Comparison of ENCODE assay signal across 21 cellular contexts in genomic region chrX:56397636-56398035, GRCh38.
A peak's percentile ranks its signal among the peaks of the same experiment; 100 is the strongest.
DNase-seq lines count a peak whose midpoint lies in the region.
"Had no signal": no experiment of that assay in that cellular context is flagged by ENCODE, and none has a peak within 500 bp of the region (broad histone marks: within the 10 kb centered on the region; RNA-seq: fewer than 3 reads in every experiment).

No MANE protein-coding gene starts in this region.

- no peaks in the 10 kb centered on the region for H3K79me1 ChIP-seq in mesenchymal stem cell (replicated peaks; ENCODE audit: low read length, poor library complexity, severe bottlenecking)

- H3K4me3 ChIP-seq in CD8-positive, alpha-beta memory T cell (ENCODE audit: low read length), result no peak overlapping the region
- H3K4me3 ChIP-seq in mesenchymal stem cell (ENCODE audit: insufficient read depth in 1 of 2, low read depth in 1 of 2, low read length in 2 of 2), result no peak overlapping the region
- H3K4me3 ChIP-seq: breast epithelium, GM12878, heart left ventricle, lung, Peyer's patch, suprapubic skin had no signal

- no peak overlapping the region for H3K4me2 ChIP-seq in mesenchymal stem cell (ENCODE audit: low read length, poor library complexity, severe bottlenecking)

- H2BK12ac ChIP-seq in mesenchymal stem cell (ENCODE audit: low read length in 2 of 2), result no peak overlapping the region

- H3K9ac ChIP-seq in mesenchymal stem cell (ENCODE audit: low read length), result no peak overlapping the region

- CTCF ChIA-PET in CD8-positive, alpha-beta memory T cell (lab: Charles Lee), result no interaction called here
- CTCF ChIA-PET in activated CD4-positive, alpha-beta memory T cell treated with anti-CD3 and anti-CD28 coated beads, Interleukin-2, amount 10 ng/mL, durations not matched to agents 7 days and 5 days (lab: Charles Lee), result no interaction called here

- peaks cover 8% of the 10 kb centered on the region for H3K4me1 ChIP-seq in CD8-positive, alpha-beta memory T cell (ENCODE audit: insufficient read depth, low read length)
- no peaks in the 10 kb centered on the region for H3K4me1 ChIP-seq in mesenchymal stem cell (ENCODE audit: control insufficient read depth, insufficient read depth, low read depth, low read length)
- H3K4me1 ChIP-seq: BE2C, breast epithelium, heart left ventricle, Peyer's patch, suprapubic skin had no signal

- peak overlapping the region; percentile 51 for H3K4me3 Mint-ChIP-seq in activated T-cell treated with anti-CD3 and anti-CD28 coated beads, Interleukin-2, amount 50 U/mL, for 24 hours
- H3K4me3 Mint-ChIP-seq in CD8-positive, alpha-beta memory T cell, result peak overlapping the region in 5 of 7 donors; percentile 10 to 67 (median 40)
- H3K4me3 Mint-ChIP-seq in activated CD4-positive, alpha-beta memory T cell treated with anti-CD3 and anti-CD28 coated beads, Interleukin-2, amount 10 ng/mL, durations not matched to agents 7 days and 5 days, result peak overlapping the region; percentile 55

- no CpG with 5 or more reads among the region's 1 CpG for WGBS in mesenchymal stem cell

- no peak overlapping the region for H2BK15ac ChIP-seq in mesenchymal stem cell (ENCODE audit: low read depth, poor library complexity, severe bottlenecking)

- H3K36me3 Mint-ChIP-seq in activated T-cell treated with anti-CD3 and anti-CD28 coated beads, Interleukin-2, amount 50 U/mL, for 24 hours (ENCODE audit: low read depth), result no peaks in the 10 kb centered on the region
- no peaks in the 10 kb centered on the region for H3K36me3 Mint-ChIP-seq in CD8-positive, alpha-beta memory T cell
- peaks cover 39% of the 10 kb centered on the region for H3K36me3 Mint-ChIP-seq in activated CD4-positive, alpha-beta memory T cell treated with anti-CD3 and anti-CD28 coated beads, Interleukin-2, amount 10 ng/mL, durations not matched to agents 7 days and 5 days (ENCODE audit: low read depth)

- no peak overlapping the region for H2BK120ac ChIP-seq in mesenchymal stem cell (ENCODE audit: low read depth, low read length)

- peaks cover 36% of the 10 kb centered on the region for H3K27me3 Mint-ChIP-seq in activated T-cell treated with anti-CD3 and anti-CD28 coated beads, Interleukin-2, amount 50 U/mL, for 24 hours
- H3K27me3 Mint-ChIP-seq in CD8-positive, alpha-beta memory T cell, result peaks cover 0 to 6% of the 10 kb centered on the region in 2 donors
- no peaks in the 10 kb centered on the region for H3K27me3 Mint-ChIP-seq in activated CD4-positive, alpha-beta memory T cell treated with anti-CD3 and anti-CD28 coated beads, Interleukin-2, amount 10 ng/mL, durations not matched to agents 7 days and 5 days
- H3K27me3 Mint-ChIP-seq: progenitor cell of endocrine pancreas had no signal

- peaks cover 49% of the 10 kb centered on the region for H3K4me1 Mint-ChIP-seq in activated T-cell treated with anti-CD3 and anti-CD28 coated beads, Interleukin-2, amount 50 U/mL, for 24 hours (ENCODE audit: low read depth)
- peaks cover 4 to 18% (median 12%) of the 10 kb centered on the region in 3 donors for H3K4me1 Mint-ChIP-seq in CD8-positive, alpha-beta memory T cell
- H3K4me1 Mint-ChIP-seq in activated CD4-positive, alpha-beta memory T cell treated with anti-CD3 and anti-CD28 coated beads, Interleukin-2, amount 10 ng/mL, durations not matched to agents 7 days and 5 days, result peaks cover 33% of the 10 kb centered on the region

- no peak overlapping the region for H3K4ac ChIP-seq in mesenchymal stem cell (ENCODE audit: low read depth in 1 of 2, low read length in 2 of 2)

- H3K23ac ChIP-seq in mesenchymal stem cell (ENCODE audit: low read length in 2 of 2), result no peak overlapping the region

- H4K91ac ChIP-seq in mesenchymal stem cell (ENCODE audit: low read length), result no peak overlapping the region

- no peak for DNase-seq in activated T-cell treated with anti-CD3 and anti-CD28 coated beads, Interleukin-2, amount 50 U/mL, for 24 hours
- no peak for DNase-seq in activated T-cell treated with anti-CD3 and anti-CD28 coated beads, Interleukin-2, amount 50 U/mL, for 1 hour
- peak in 1 of 5 donors; percentile 10 for DNase-seq in CD8-positive, alpha-beta memory T cell
- peak; percentile 26 for DNase-seq in activated CD4-positive, alpha-beta memory T cell treated with anti-CD3 and anti-CD28 coated beads, Interleukin-2, amount 10 ng/mL, durations not matched to agents 7 days and 5 days
- DNase-seq in central memory CD4-positive, alpha-beta T cell, result peak; percentile 2
- no peak for DNase-seq in mesenchymal stem cell
- no peak for DNase-seq in NOMO-1 treated with DMSO at 0.1 percent for 48 hours (lab: John Stamatoyannopoulos, UW; ENCODE audit: unreplicated experiment)
- no peak for DNase-seq in T-helper 9 cell
- DNase-seq: amygdala; BE2C; effector memory CD4-positive, alpha-beta T cell; foreskin fibroblast; heart left ventricle; NCI-H1436; NCI-H510A treated with DMSO at 0.1 percent for 48 hours; Peyer's patch had no signal

- no peak overlapping the region for H2BK5ac ChIP-seq in mesenchymal stem cell (ENCODE audit: low read depth, low read length, poor library complexity, severe bottlenecking)

- H2AK5ac ChIP-seq in mesenchymal stem cell (ENCODE audit: low read length, severe bottlenecking), result no peak overlapping the region

- no peak overlapping the region for H4K8ac ChIP-seq in mesenchymal stem cell (ENCODE audit: low read length)

- no peak overlapping the region for H3K18ac ChIP-seq in mesenchymal stem cell (ENCODE audit: low read depth in 1 of 2, low read length in 2 of 2)

- no peaks in the 10 kb centered on the region for H3K27me3 ChIP-seq in CD8-positive, alpha-beta memory T cell (ENCODE audit: insufficient read depth, low read length, poor library complexity, severe bottlenecking)
- no peaks in the 10 kb centered on the region for H3K27me3 ChIP-seq in mesenchymal stem cell (ENCODE audit: control insufficient read depth in 1 of 2, insufficient read depth in 1 of 2, low read length in 2 of 2)
- H3K27me3 ChIP-seq: BE2C, heart left ventricle, Peyer's patch, suprapubic skin had no signal

- peak overlapping the region; percentile 80 for H3K27ac Mint-ChIP-seq in activated T-cell treated with anti-CD3 and anti-CD28 coated beads, Interleukin-2, amount 50 U/mL, for 24 hours
- H3K27ac Mint-ChIP-seq in CD8-positive, alpha-beta memory T cell, result peak overlapping the region in 1 of 8 donors; percentile 28
- H3K27ac Mint-ChIP-seq in activated CD4-positive, alpha-beta memory T cell treated with anti-CD3 and anti-CD28 coated beads, Interleukin-2, amount 10 ng/mL, durations not matched to agents 7 days and 5 days, result peak overlapping the region; percentile 87

- no peaks in the 10 kb centered on the region for H3K9me3 ChIP-seq in CD8-positive, alpha-beta memory T cell (ENCODE audit: low read length)
- no peaks in the 10 kb centered on the region for H3K9me3 ChIP-seq in mesenchymal stem cell (ENCODE audit: control insufficient read depth, low read length)
- H3K9me3 ChIP-seq: BE2C, breast epithelium, heart left ventricle, Peyer's patch, suprapubic skin had no signal

- POLR2A ChIA-PET in CD8-positive, alpha-beta memory T cell (lab: Charles Lee), result no interaction called here
- POLR2A ChIA-PET in activated CD4-positive, alpha-beta memory T cell treated with anti-CD3 and anti-CD28 coated beads, Interleukin-2, amount 10 ng/mL, durations not matched to agents 7 days and 5 days (lab: Charles Lee), result interaction anchor here (0.9 to 1.7 kb wide), 2 partner anchors 12 to 33 kb away, joined by 3 to 6 read pairs; no protein-coding TSS in a partner anchor

- H3K27ac ChIP-seq in CD8-positive, alpha-beta memory T cell (ENCODE audit: low read depth, low read length), result no peak overlapping the region
- no peak overlapping the region for H3K27ac ChIP-seq in mesenchymal stem cell (ENCODE audit: low read length, poor library complexity, severe bottlenecking)
- H3K27ac ChIP-seq: breast epithelium, heart left ventricle, Peyer's patch, suprapubic skin had no signal

- no peak overlapping the region for H3K14ac ChIP-seq in mesenchymal stem cell (ENCODE audit: low read length in 2 of 2)

- no peaks in the 10 kb centered on the region for H3K9me3 Mint-ChIP-seq in activated T-cell treated with anti-CD3 and anti-CD28 coated beads, Interleukin-2, amount 50 U/mL, for 24 hours
- H3K9me3 Mint-ChIP-seq in CD8-positive, alpha-beta memory T cell, result peaks cover 0 to 3% (median under 1%) of the 10 kb centered on the region in 5 donors
- H3K9me3 Mint-ChIP-seq in activated CD4-positive, alpha-beta memory T cell treated with anti-CD3 and anti-CD28 coated beads, Interleukin-2, amount 10 ng/mL, durations not matched to agents 7 days and 5 days, result peaks cover 7% of the 10 kb centered on the region

- H3K36me3 ChIP-seq in CD8-positive, alpha-beta memory T cell (ENCODE audit: insufficient read depth, low read length), result no peaks in the 10 kb centered on the region
- H3K36me3 ChIP-seq in mesenchymal stem cell (ENCODE audit: control insufficient read depth in 1 of 2, insufficient read depth in 2 of 2, low read depth in 1 of 2, low read length in 2 of 2), result no peaks in the 10 kb centered on the region
- H3K36me3 ChIP-seq: BE2C, breast epithelium, heart left ventricle, Peyer's patch, suprapubic skin had no signal

- no peak overlapping the region for H2AFZ ChIP-seq in mesenchymal stem cell (ENCODE audit: low read depth, low read length)

Comparison
In these comparisons a context has a peak if more than half of its experiments do, and no peak if none do; other contexts are left out.
1. DNase-seq: peak in activated CD4-positive, alpha-beta memory T cell treated with anti-CD3 and anti-CD28 coated beads, Interleukin-2, amount 10 ng/mL, durations not matched to agents 7 days and 5 days (single experiment) and central memory CD4-positive, alpha-beta T cell (single experiment); none in activated T-cell treated with anti-CD3 and anti-CD28 coated beads, Interleukin-2, amount 50 U/mL, for 24 hours (single experiment), activated T-cell treated with anti-CD3 and anti-CD28 coated beads, Interleukin-2, amount 50 U/mL, for 1 hour (single experiment), mesenchymal stem cell (single experiment), NOMO-1 treated with DMSO at 0.1 percent for 48 hours (single experiment) and T-helper 9 cell (single experiment).
2. Peak in every context shown above with its lines, with median percentiles within 50 percentile points of each other: H3K4me3 Mint-ChIP-seq.